In the genomic region with DNA sequence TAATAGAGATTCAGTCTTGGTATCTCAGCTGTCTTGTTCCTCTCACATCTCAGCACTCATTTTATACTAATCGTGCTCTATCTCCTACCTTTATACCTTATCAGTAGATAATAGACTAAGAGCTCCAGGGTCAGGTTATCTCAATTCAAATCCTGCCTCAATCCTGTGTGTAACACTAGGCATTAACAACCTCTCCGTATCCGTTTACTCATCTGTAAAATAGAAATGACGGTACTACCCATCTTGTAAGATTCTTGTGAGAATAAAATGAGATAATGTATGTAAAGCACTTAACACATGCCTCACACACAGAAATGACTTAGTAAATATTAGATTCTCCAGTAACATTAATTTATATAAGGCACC, we compare ENCODE assay signal across 8 cellular contexts. TPM values are rescaled to one million over a fixed set of nuclear protein-coding genes. Genes with fewer than 3 reads are reported as not detected.
DNase-seq lines count a peak whose midpoint lies in the region; ATAC-seq and TF ChIP-seq lines count a peak whose summit lies in the region.

No MANE protein-coding gene starts in this region.

- H3K27ac ChIP-seq in 22Rv1: peak overlapping the region; percentile 88
- H3K27ac ChIP-seq in liver (ENCODE audit: low read depth in 1 of 2, low read length in 2 of 2): peak overlapping the region; percentile 89 to 98
- H3K27ac ChIP-seq in vagina: peak overlapping the region; percentile 95

- intact Hi-C loops in vagina (cut with DNase I): no loop called here

- H3K36me3 Mint-ChIP-seq in activated naive CD8-positive, alpha-beta T cell: no peaks in the 10 kb centered on the region

- peaks cover 0 to 15% (median 2%) of the 10 kb centered on the region in 4 donors for H3K4me1 ChIP-seq in liver (ENCODE audit: control insufficient read depth in 4 of 4, insufficient read depth in 4 of 4, low read length in 3 of 4)
- H3K4me1 ChIP-seq in vagina: peaks cover 10% of the 10 kb centered on the region

- no peak for TF ChIP-seq CTCF in 22Rv1 (IDR thresholded peaks at IDR 0.05)
- TF ChIP-seq CTCF in liver (IDR thresholded peaks at IDR 0.05; ENCODE audit: low read depth, low read length, missing input control): no peak
- TF ChIP-seq CTCF in vagina (IDR thresholded peaks at IDR 0.05): no peak
- TF ChIP-seq CTCF in GM20000 (IDR thresholded peaks at IDR 0.05; ENCODE audit: extremely low read depth, missing control alignments): no peak

- H3K9ac ChIP-seq in liver (ENCODE audit: low read depth in 1 of 2, low read length in 2 of 2): peak overlapping the region; percentile 56 to 85

- DNase-seq in vagina (ENCODE audit: extremely low spot score in 2 of 2) (no peak), GM20000 (ENCODE audit: low spot score) (no peak), GM19240 (ENCODE audit: insufficient read length, low spot score) (no peak)

- peak overlapping the region; percentile 90 for H3K4me3 Mint-ChIP-seq in activated naive CD8-positive, alpha-beta T cell

- peak overlapping the region; percentile 96 for H3K27ac Mint-ChIP-seq in activated naive CD8-positive, alpha-beta T cell

- no peaks in the 10 kb centered on the region for H3K27me3 Mint-ChIP-seq in activated naive CD8-positive, alpha-beta T cell

- TF ChIP-seq POLR2A in vagina (IDR thresholded peaks at IDR 0.05): no peak

- TF ChIP-seq RAD21 in liver (IDR thresholded peaks at IDR 0.05): no peak

- H3K4me1 Mint-ChIP-seq in activated naive CD8-positive, alpha-beta T cell (ENCODE audit: low read depth): peaks cover 28% of the 10 kb centered on the region

- H3K9me3 ChIP-seq in liver (ENCODE audit: control insufficient read depth in 4 of 4, low read length in 3 of 4): no peaks in the 10 kb centered on the region
- H3K9me3 ChIP-seq in vagina: no peaks in the 10 kb centered on the region

- no peaks in the 10 kb centered on the region for H3K9me3 Mint-ChIP-seq in activated naive CD8-positive, alpha-beta T cell (ENCODE audit: low read depth)

- H3K36me3 ChIP-seq in liver (ENCODE audit: control insufficient read depth in 4 of 4, insufficient read depth in 3 of 4, low read depth in 1 of 4, low read length in 3 of 4): peaks cover 0 to 2% (median 0%) of the 10 kb centered on the region in 4 donors
- no peaks in the 10 kb centered on the region for H3K36me3 ChIP-seq in vagina

- no peaks in the 10 kb centered on the region for H3K27me3 ChIP-seq in liver (ENCODE audit: control insufficient read depth in 4 of 4, insufficient read depth in 4 of 4, low read length in 3 of 4)
- no peaks in the 10 kb centered on the region for H3K27me3 ChIP-seq in vagina

- H3K4me3 ChIP-seq in liver (ENCODE audit: low read depth in 1 of 3, low read length in 3 of 3): peak overlapping the region in 1 of 3 donors; percentile 22
- peak overlapping the region; percentile 75 for H3K4me3 ChIP-seq in vagina

- WGBS in liver: 51% methylated on average over 4 of the region's 4 CpGs

- ATAC-seq in GM21717 (IDR thresholded peaks at IDR 0.05; ENCODE audit: unreplicated experiment): peak; percentile 1
- no peak for ATAC-seq in HG03097 (IDR thresholded peaks at IDR 0.05; ENCODE audit: low FRiP score, unreplicated experiment)

TF ChIP-seq in liver, 16 proteins besides CTCF, POLR2A, EP300 and RAD21:
- TF ChIP-seq, protein P1, sequence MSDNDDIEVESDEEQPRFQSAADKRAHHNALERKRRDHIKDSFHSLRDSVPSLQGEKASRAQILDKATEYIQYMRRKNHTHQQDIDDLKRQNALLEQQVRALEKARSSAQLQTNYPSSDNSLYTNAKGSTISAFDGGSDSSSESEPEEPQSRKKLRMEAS (IDR thresholded peaks at IDR 0.05): no peak
- TF ChIP-seq HNF4G (IDR thresholded peaks at IDR 0.05) (no peak), FOXA1 (IDR thresholded peaks at IDR 0.05) (no peak), JUND (IDR thresholded peaks at IDR 0.05) (no peak), NR2F2 (IDR thresholded peaks at IDR 0.05) (no peak), EGR1 (IDR thresholded peaks at IDR 0.05; ENCODE audit: low read depth in 2 of 2) (no peak), SP1 (IDR thresholded peaks at IDR 0.05) (no peak), YY1 (IDR thresholded peaks at IDR 0.05) (no peak), REST (IDR thresholded peaks at IDR 0.05) (no peak), ATF3 (IDR thresholded peaks at IDR 0.05) (no peak), GABPA (IDR thresholded peaks at IDR 0.05 in 1 of 2, conservative IDR thresholded peaks at IDR 0.05 in 1 of 2) (no peak), FOXA2 (IDR thresholded peaks at IDR 0.05) (no peak), RXRA (IDR thresholded peaks at IDR 0.05) (no peak), HNF4A (conservative IDR thresholded peaks at IDR 0.05) (no peak), TAF1 (conservative IDR thresholded peaks at IDR 0.05) (no peak)
- TF ChIP-seq, protein P2, sequence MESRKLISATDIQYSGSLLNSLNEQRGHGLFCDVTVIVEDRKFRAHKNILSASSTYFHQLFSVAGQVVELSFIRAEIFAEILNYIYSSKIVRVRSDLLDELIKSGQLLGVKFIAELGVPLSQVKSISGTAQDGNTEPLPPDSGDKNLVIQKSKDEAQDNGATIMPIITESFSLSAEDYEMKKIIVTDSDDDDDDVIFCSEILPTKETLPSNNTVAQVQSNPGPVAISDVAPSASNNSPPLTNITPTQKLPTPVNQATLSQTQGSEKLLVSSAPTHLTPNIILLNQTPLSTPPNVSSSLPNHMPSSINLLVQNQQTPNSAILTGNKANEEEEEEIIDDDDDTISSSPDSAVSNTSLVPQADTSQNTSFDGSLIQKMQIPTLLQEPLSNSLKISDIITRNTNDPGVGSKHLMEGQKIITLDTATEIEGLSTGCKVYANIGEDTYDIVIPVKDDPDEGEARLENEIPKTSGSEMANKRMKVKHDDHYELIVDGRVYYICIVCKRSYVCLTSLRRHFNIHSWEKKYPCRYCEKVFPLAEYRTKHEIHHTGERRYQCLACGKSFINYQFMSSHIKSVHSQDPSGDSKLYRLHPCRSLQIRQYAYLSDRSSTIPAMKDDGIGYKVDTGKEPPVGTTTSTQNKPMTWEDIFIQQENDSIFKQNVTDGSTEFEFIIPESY (IDR thresholded peaks at IDR 0.05): no peak

RNA-seq across cellular contexts. Expression of gene P4HA1, which starts 0.6 kb away (rescaled TPM):
- 10 to 100 TPM; 26.3 to 63.7 TPM for total RNA-seq in liver
- 10 to 100 TPM in 1 of 2 donors, 1 to 10 TPM in 1; 6.1 to 21.1 TPM for polyA plus RNA-seq in liver
- 12.5 TPM for total RNA-seq in vagina

RNA-seq across cellular contexts. Expression of gene NUDT13, which starts 13.0 kb away (rescaled TPM):
- total RNA-seq in liver (1 to 10 TPM; 1.4 to 4.0 TPM), vagina (2.9 TPM)
- polyA plus RNA-seq in liver: 1 to 10 TPM in 1 of 2 donors, under 1 TPM in 1; 0.60 to 3.5 TPM
